ENCODE assay signal across 8 cellular contexts in genomic region chr11:65421204-65422103, GRCh38. TPM values are rescaled to one million over a fixed set of nuclear protein-coding genes. Genes with fewer than 3 reads are reported as not detected.
DNase-seq lines count a peak whose midpoint lies in the region; ATAC-seq and TF ChIP-seq lines count a peak whose summit lies in the region.

No MANE protein-coding gene starts in this region.

- peak overlapping the region; percentile 98 for H3K27ac ChIP-seq in HEK293 (ENCODE audit: extremely low read depth, low read depth, low read length)
- peak overlapping the region; percentile 94 to 100 (median 100) for H3K27ac ChIP-seq in dorsolateral prefrontal cortex
- peak overlapping the region; percentile 100 for H3K27ac ChIP-seq in lower lobe of right lung

- POLR2A ChIA-PET in HEK293 (lab: Yijun Ruan, JAX): interaction anchor here (0.9 to 16.9 kb wide), 17 partner anchors 8 to 159 kb away, joined by 3 to 1129 read pairs (median 13); partner anchors contain the start of genes FAM89B, MALAT1, POLA2 and SLC25A45
- POLR2A ChIA-PET in activated CD4-positive, alpha-beta memory T cell treated with anti-CD3 and anti-CD28 coated beads, Interleukin-2, amount 10 ng/mL, durations not matched to agents 7 days and 5 days (lab: Charles Lee): interaction anchor here (0.7 to 20.7 kb wide), 25 partner anchors 5 to 676 kb away, joined by 3 to 6840 read pairs (median 12); partner anchors contain the start of genes DPF2, EHBP1L1, FAM89B and FRMD8

- peaks cover 0 to 37% of the 10 kb centered on the region in 2 experiments; a peak in 1 of 3 replicates for H3K36me3 ChIP-seq in HEK293 (ENCODE audit: control insufficient read depth in 2 of 2, insufficient read depth in 1 of 2, low read length in 2 of 2)
- peaks cover 18% of the 10 kb centered on the region for H3K36me3 ChIP-seq in lower lobe of right lung

- CTCF ChIA-PET in HEK293 (lab: Yijun Ruan, JAX): interaction anchor here (0.7 to 1.0 kb wide), 2 partner anchors 79 to 85 kb away, joined by 3 read pairs; no protein-coding TSS in a partner anchor
- CTCF ChIA-PET in activated CD4-positive, alpha-beta memory T cell treated with anti-CD3 and anti-CD28 coated beads, Interleukin-2, amount 10 ng/mL, durations not matched to agents 7 days and 5 days (lab: Charles Lee): interaction anchor here (1.2 to 17.1 kb wide), 3 partner anchors 39 to 81 kb away, joined by 4 to 447 read pairs (median 4); partner anchors contain the start of genes MALAT1 and SLC25A45

- TF ChIP-seq CTCF in HEK293 (tag by site-specific recombination; IDR thresholded peaks at IDR 0.05) (no peak), dorsolateral prefrontal cortex (IDR thresholded peaks at IDR 0.05 in 54 of 56, conservative IDR thresholded peaks at IDR 0.05 in 2 of 56; ENCODE audit: low read depth in 1 of 56, partially characterized antibody in 56 of 56) (peak in 2 of 56 donors; percentile 9 to 12), lower lobe of right lung (IDR thresholded peaks at IDR 0.05) (no peak)

- H3K4me3 ChIP-seq in HEK293 (ENCODE audit: low read depth, low read length): peak overlapping the region; percentile 70
- peak overlapping the region; percentile 25 to 90 (median 78) for H3K4me3 ChIP-seq in dorsolateral prefrontal cortex
- H3K4me3 ChIP-seq in lower lobe of right lung: peak overlapping the region; percentile 91

- peak overlapping the region; percentile 99 for H3K27ac Mint-ChIP-seq in activated CD4-positive, alpha-beta memory T cell treated with anti-CD3 and anti-CD28 coated beads, Interleukin-2, amount 10 ng/mL, durations not matched to agents 7 days and 5 days

- H3K4me3 Mint-ChIP-seq in activated CD4-positive, alpha-beta memory T cell treated with anti-CD3 and anti-CD28 coated beads, Interleukin-2, amount 10 ng/mL, durations not matched to agents 7 days and 5 days: peak overlapping the region; percentile 97

- DNase-seq in AML-193 (lab: John Stamatoyannopoulos, UW): peak; percentile 79 to 88
- DNase-seq in NCI-H774 (lab: John Stamatoyannopoulos, UW): peak; percentile 75
- peak; percentile 94 for DNase-seq in activated CD4-positive, alpha-beta memory T cell treated with anti-CD3 and anti-CD28 coated beads, Interleukin-2, amount 10 ng/mL, durations not matched to agents 7 days and 5 days
- peak; percentile 74 to 96 (median 90) for DNase-seq in dorsolateral prefrontal cortex
- peak; percentile 95 for DNase-seq in lower lobe of right lung
- DNase-seq in stimulated activated CD4-positive, alpha-beta T cell treated with anti-CD3 and anti-CD28 coated beads, Interleukin-4, amount 100 ng/mL, for 48 hours (ENCODE audit: low read depth in 2 of 2): peak; percentile 72 to 84

- H3K4me1 ChIP-seq in HEK293 (ENCODE audit: control insufficient read depth, insufficient read depth, low read length) (peaks cover 6% of the 10 kb centered on the region; the same call in 1 of the 2 replicates), lower lobe of right lung (peaks cover 46% of the 10 kb centered on the region)

- H3K9me3 Mint-ChIP-seq in activated CD4-positive, alpha-beta memory T cell treated with anti-CD3 and anti-CD28 coated beads, Interleukin-2, amount 10 ng/mL, durations not matched to agents 7 days and 5 days: no peaks in the 10 kb centered on the region

- no peaks in the 10 kb centered on the region for H3K27me3 ChIP-seq in dorsolateral prefrontal cortex
- no peaks in the 10 kb centered on the region for H3K27me3 ChIP-seq in lower lobe of right lung (ENCODE audit: low read depth)

- H3K27me3 Mint-ChIP-seq in activated CD4-positive, alpha-beta memory T cell treated with anti-CD3 and anti-CD28 coated beads, Interleukin-2, amount 10 ng/mL, durations not matched to agents 7 days and 5 days: peaks cover 5% of the 10 kb centered on the region

- peaks cover 50% of the 10 kb centered on the region for H3K36me3 Mint-ChIP-seq in activated CD4-positive, alpha-beta memory T cell treated with anti-CD3 and anti-CD28 coated beads, Interleukin-2, amount 10 ng/mL, durations not matched to agents 7 days and 5 days (ENCODE audit: low read depth)

- intact Hi-C loops in dorsolateral prefrontal cortex (cut with DNase I): loop anchor here (1.0 kb wide), 2 partner anchors 51 to 76 kb away; no protein-coding TSS in a partner anchor
- intact Hi-C loops in lower lobe of right lung (cut with DNase I): no loop called here

- peaks cover 48% of the 10 kb centered on the region for H3K4me1 Mint-ChIP-seq in activated CD4-positive, alpha-beta memory T cell treated with anti-CD3 and anti-CD28 coated beads, Interleukin-2, amount 10 ng/mL, durations not matched to agents 7 days and 5 days

- peak; percentile 46 to 58 for ATAC-seq in lower lobe of right lung
- no peak for ATAC-seq in HG03460 (IDR thresholded peaks at IDR 0.05; ENCODE audit: unreplicated experiment)

- no peaks in the 10 kb centered on the region for H3K9me3 ChIP-seq in HEK293 (ENCODE audit: control insufficient read depth, insufficient read depth, low read depth, low read length)
- H3K9me3 ChIP-seq in lower lobe of right lung: no peaks in the 10 kb centered on the region

TF ChIP-seq in HEK293, 187 proteins besides CTCF, POLR2A, EP300 and RAD21 (continues in another document):
- TF ChIP-seq ZNF473 (tag by site-specific recombination; IDR thresholded peaks at IDR 0.05) (no peak), ZNF623 (tag by site-specific recombination; IDR thresholded peaks at IDR 0.05) (no peak), ZNF341 (tag by site-specific recombination; IDR thresholded peaks at IDR 0.05; ENCODE audit: low read depth) (peak; percentile 58), SP2 (tag by site-specific recombination; IDR thresholded peaks at IDR 0.05) (peak; percentile 61), GLIS2 (tag by site-specific recombination; IDR thresholded peaks at IDR 0.05) (peak; percentile 96), ZNF404 (tag by site-specific recombination; IDR thresholded peaks at IDR 0.05) (0 out of 2 replicates have a peak, but pooled peaks have one; percentile 37), ZNF398 (tag by site-specific recombination; IDR thresholded peaks at IDR 0.05) (peak; percentile 46; the same call in 1 of the 2 replicates), ZNF600 (tag by site-specific recombination; IDR thresholded peaks at IDR 0.05) (peak; percentile 75), REPIN1 (tag by site-specific recombination; IDR thresholded peaks at IDR 0.05; ENCODE audit: low read depth) (no peak), KLF17 (tag by site-specific recombination; IDR thresholded peaks at IDR 0.05) (peak; percentile 98), KLF8 (tag by site-specific recombination; IDR thresholded peaks at IDR 0.05) (peak; percentile 97), ZNF292 (tag by site-specific recombination; IDR thresholded peaks at IDR 0.05; ENCODE audit: borderline replicate concordance, low read depth) (no peak), PRDM6 (tag by site-specific recombination; IDR thresholded peaks at IDR 0.05) (0 out of 2 replicates have a peak, but pooled peaks have one; percentile 19), ZNF677 (tag by site-specific recombination; IDR thresholded peaks at IDR 0.05) (no peak)

RNA-seq across cellular contexts. Expression of gene NEAT1, which starts 1.1 kb away (rescaled TPM):
- total RNA-seq in activated CD4-positive, alpha-beta memory T cell treated with anti-CD3 and anti-CD28 coated beads, Interleukin-2, amount 10 ng/mL, durations not matched to agents 7 days and 5 days: 1,000 to 10,000 TPM; 1,222 to 1,245 TPM
- 1,000 to 10,000 TPM in 5 of 120 experiments, 100 to 1,000 TPM in 115; 106 to 1,508 (median 405) TPM for total RNA-seq in dorsolateral prefrontal cortex
- 980 TPM for total RNA-seq in lower lobe of right lung

RNA-seq across cellular contexts. Expression of gene FRMD8, which starts 35.0 kb away (rescaled TPM):
- 10 to 100 TPM; 53.9 to 61.3 TPM for total RNA-seq in activated CD4-positive, alpha-beta memory T cell treated with anti-CD3 and anti-CD28 coated beads, Interleukin-2, amount 10 ng/mL, durations not matched to agents 7 days and 5 days
- total RNA-seq in dorsolateral prefrontal cortex (10 to 100 TPM; 14.1 to 50.3 (median 21.7) TPM), lower lobe of right lung (22.6 TPM)

RNA-seq across cellular contexts. Expression of gene SLC25A45, which starts 39.0 kb away (rescaled TPM):
- 10 to 100 TPM; 19.4 to 19.8 TPM for total RNA-seq in activated CD4-positive, alpha-beta memory T cell treated with anti-CD3 and anti-CD28 coated beads, Interleukin-2, amount 10 ng/mL, durations not matched to agents 7 days and 5 days
- total RNA-seq in dorsolateral prefrontal cortex (10 to 100 TPM in 51 of 120 experiments, 1 to 10 TPM in 69; 3.6 to 18.2 (median 9.0) TPM), lower lobe of right lung (13.0 TPM)
